Comparison of ENCODE assay signal across 8 cellular contexts in the genomic region with DNA sequence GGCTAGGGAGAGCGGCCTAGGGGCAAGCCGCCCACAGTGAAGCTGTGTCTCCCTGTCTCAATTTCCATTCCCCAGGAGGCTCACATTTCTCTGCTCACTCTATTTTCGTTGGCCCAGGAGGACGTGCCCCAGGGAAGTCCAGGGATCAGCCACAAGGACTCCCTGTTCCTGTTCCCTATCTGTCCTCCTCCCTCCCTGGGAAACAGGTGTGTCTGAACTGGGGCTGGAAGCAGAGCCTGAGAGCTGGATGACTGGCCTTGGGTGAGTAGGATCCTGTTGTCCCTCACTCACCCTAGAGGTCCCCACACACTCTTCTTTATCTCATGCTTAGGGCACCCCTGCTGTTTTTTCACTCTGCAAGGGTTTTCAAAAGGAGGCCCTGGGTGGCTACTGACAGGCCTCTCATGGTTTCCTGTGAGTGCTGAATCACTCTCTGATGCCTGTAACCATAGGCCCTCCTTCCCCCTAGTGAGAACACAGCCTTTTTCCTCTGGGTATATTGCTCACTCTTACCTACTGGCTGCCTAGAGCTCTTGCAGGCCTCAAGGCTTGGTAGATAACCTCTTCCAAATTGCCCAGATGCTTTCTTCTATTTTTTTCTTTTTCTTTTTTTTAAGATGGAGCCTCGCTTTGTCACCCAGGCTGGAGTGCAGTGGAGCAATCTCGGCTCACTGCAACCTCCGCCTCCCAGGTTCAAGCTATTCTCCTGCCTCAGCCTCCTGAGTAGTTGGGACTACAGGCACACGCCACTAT. TPM values are rescaled to one million over a fixed set of nuclear protein-coding genes. Genes with fewer than 3 reads are reported as not detected.
DNase-seq lines count a peak whose midpoint lies in the region; ATAC-seq, FAIRE-seq and TF ChIP-seq lines count a peak whose summit lies in the region.

No MANE protein-coding gene starts in this region.

- H3K27ac ChIP-seq in GM12878 (ENCODE audit: control insufficient read depth, insufficient read depth) (no peak overlapping the region), neuronal stem cell (replicated peaks; ENCODE audit: low read length) (peak overlapping the region; percentile 13)

- TF ChIP-seq EP300 in GM12878 (IDR thresholded peaks at IDR 0.05; ENCODE audit: borderline replicate concordance in 1 of 2, control insufficient read depth in 1 of 2, low read depth in 2 of 2, low read length in 2 of 2) = no peak

- no peak overlapping the region for H2BK15ac ChIP-seq in neuronal stem cell (ENCODE audit: low read length)

- peak overlapping the region; percentile 68 for H2BK5ac ChIP-seq in neuronal stem cell (ENCODE audit: low read length)

- FAIRE-seq in RCC 7860 (lab: Jason Lieb, UNC) = no peak
- FAIRE-seq in GM12878 (lab: Jason Lieb, UNC) = no peak
- FAIRE-seq in GM12892 (lab: Jason Lieb, UNC) = no peak

- H4K20me1 ChIP-seq in GM12878 (ENCODE audit: control insufficient read depth, insufficient read depth) = no peaks in the 10 kb centered on the region

- no peak overlapping the region for H3K4ac ChIP-seq in neuronal stem cell (ENCODE audit: low read length)

- no TSS peak for BruUV-seq in GM12878 (replicated peaks; lab: Mats Ljungman, UMichigan)

- H3K4me2 ChIP-seq in GM12878 (ENCODE audit: control insufficient read depth, insufficient read depth) (no peak overlapping the region), neuronal stem cell (ENCODE audit: insufficient read depth, low read length, poor library complexity, severe bottlenecking) (no peak overlapping the region)

- H2AFZ ChIP-seq in GM12878 (ENCODE audit: control insufficient read depth, low read depth, low read length) (peak overlapping the region; percentile 69), neuronal stem cell (ENCODE audit: low read length) (peak overlapping the region; percentile 91)

- RAD21 ChIA-PET in GM12878 (lab: Charles Lee; ENCODE audit: unreplicated experiment) = no interaction called here

- no peak overlapping the region for H3K4me3 ChIP-seq in GM12878
- no peak overlapping the region for H3K4me3 ChIP-seq in neuronal stem cell (ENCODE audit: low read length in 2 of 2)

- POLR2A ChIA-PET in GM12878 (lab: Charles Lee) = interaction anchor here (0.7 kb wide), 1 partner anchor 442 kb away, joined by 4 read pairs; no protein-coding TSS in a partner anchor

- no peak overlapping the region for H3K23ac ChIP-seq in neuronal stem cell (ENCODE audit: low read depth, low read length, poor library complexity)

- H3K9ac ChIP-seq in GM12878 (ENCODE audit: control insufficient read depth, insufficient read depth, low read length) (no peak overlapping the region), neuronal stem cell (ENCODE audit: low read depth, low read length, poor library complexity) (peak overlapping the region; percentile 72)

- 77% methylated on average over 8 of the region's 8 CpGs for WGBS in GM12878 (ENCODE audit: insufficient coverage, insufficient replicate concordance, low lambda C conversion rate, missing lambda C conversion rate)
- WGBS in neuronal stem cell (ENCODE audit: extremely low coverage in 2 of 2, insufficient read length in 2 of 2, insufficient replicate concordance in 1 of 2), 2 donors = no CpG with 5 or more reads among the region's 8 CpGs

- peak overlapping the region; percentile 10 for H2AK5ac ChIP-seq in neuronal stem cell (ENCODE audit: low read depth, low read length)

- H3K79me2 ChIP-seq in GM12878 (ENCODE audit: control insufficient read depth, insufficient read depth, low read length) = peaks cover 21% of the 10 kb centered on the region

- H3K4me1 ChIP-seq in GM12878 (ENCODE audit: control insufficient read depth, insufficient read depth, low read length) (peaks cover 8% of the 10 kb centered on the region; the same call in 1 of the 2 replicates), neuronal stem cell (ENCODE audit: control insufficient read depth in 2 of 2, insufficient read depth in 1 of 2, low read depth in 1 of 2, low read length in 2 of 2) (peaks cover 18 to 23% of the 10 kb centered on the region in 2 donors)

- TF ChIP-seq CTCF in GM12878 (IDR thresholded peaks at IDR 0.05 in 2 of 3, conservative IDR thresholded peaks at IDR 0.05 in 1 of 3; ENCODE audit: control insufficient read depth in 2 of 3, extremely low read depth in 1 of 3, insufficient read depth in 1 of 3, low read depth in 3 of 3, low read length in 3 of 3) = no peak

- H3K18ac ChIP-seq in neuronal stem cell (ENCODE audit: low read length) = peak overlapping the region; percentile 49

- intact Hi-C loops in GM12878 (cut with micrococcal nuclease; ENCODE audit: unreplicated experiment) = no loop called here

- H3K36me3 ChIP-seq in GM12878 (ENCODE audit: control insufficient read depth in 2 of 2, insufficient read depth in 2 of 2, low read length in 1 of 2) (no peaks in the 10 kb centered on the region), neuronal stem cell (replicated peaks in 1 of 2; ENCODE audit: control insufficient read depth in 2 of 2, insufficient read depth in 2 of 2, low read length in 2 of 2) (peaks cover 0 to 4% of the 10 kb centered on the region in 2 donors)

- no peak overlapping the region for H2BK120ac ChIP-seq in neuronal stem cell (ENCODE audit: low read depth, low read length)

- SMC1A ChIA-PET in GM12878 (lab: Charles Lee; ENCODE audit: uncharacterized antibody, unreplicated experiment) = interaction anchor here (0.6 kb wide), 1 partner anchor 1544 kb away, joined by 3 read pairs; no protein-coding TSS in a partner anchor

- in situ Hi-C loops in GM12878 (cut with MboI) = no loop called here

- H3K9me3 ChIP-seq in GM12878 (replicated peaks; ENCODE audit: control insufficient read depth, insufficient read depth, low read length) = no peaks in the 10 kb centered on the region
- H3K9me3 ChIP-seq in neuronal stem cell (replicated peaks in 1 of 2; ENCODE audit: control insufficient read depth in 2 of 2, insufficient read depth in 1 of 2, low read depth in 1 of 2, low read length in 2 of 2) = no peaks in the 10 kb centered on the region

- H2BK12ac ChIP-seq in neuronal stem cell (ENCODE audit: low read length) = no peak overlapping the region

- H3K14ac ChIP-seq in neuronal stem cell (ENCODE audit: low read length) = no peak overlapping the region

- TF ChIP-seq RAD21 in GM12878 (IDR thresholded peaks at IDR 0.05; ENCODE audit: insufficient read depth, low read depth, low read length) = no peak

- CTCF ChIA-PET in GM12878 (lab: Yijun Ruan, JAX) = interaction anchor here (0.8 to 1.7 kb wide), 6 partner anchors 17 to 840 kb away, joined by 3 to 6 read pairs (median 3); a partner anchor contains a TSS

- peaks cover 2% of the 10 kb centered on the region for H3K79me1 ChIP-seq in neuronal stem cell (ENCODE audit: low read depth, low read length)

- DNase-seq in GDM1 (lab: John Stamatoyannopoulos, UW) = peak; percentile 78
- DNase-seq in RCC 7860 (ENCODE audit: low spot score) = peak; percentile 61
- DNase-seq in GM12878 (ENCODE audit: low read depth, low spot score) = no peak
- no peak for DNase-seq in neuronal stem cell (ENCODE audit: low spot score)
- DNase-seq in GM12892 (ENCODE audit: insufficient read length) = no peak
- no peak for DNase-seq in NCI-H2227 treated with DMSO at 0.1 percent for 48 hours (lab: John Stamatoyannopoulos, UW)

- TF ChIP-seq POLR2A in GM12878 (IDR thresholded peaks at IDR 0.05; ENCODE audit: low read depth, low read length) = no peak
- TF ChIP-seq POLR2A in GM12892 (IDR thresholded peaks at IDR 0.05; ENCODE audit: low read depth, low read length) = no peak

- H3K27me3 ChIP-seq in GM12878 (replicated peaks in 1 of 2; ENCODE audit: control insufficient read depth in 2 of 2, insufficient read depth in 2 of 2, low read length in 1 of 2) = 0 out of 4 replicates have a peak, but pooled peaks cover 0 to 2% of the 10 kb centered on the region in 2 experiments
- no peaks in the 10 kb centered on the region for H3K27me3 ChIP-seq in neuronal stem cell (ENCODE audit: control insufficient read depth in 3 of 3, insufficient read depth in 3 of 3, low read depth in 1 of 3, low read length in 3 of 3)

- no peak overlapping the region for H4K8ac ChIP-seq in neuronal stem cell (ENCODE audit: low read depth, low read length)

- ATAC-seq in GM12878 = no peak
- no peak for ATAC-seq in GM21381 (IDR thresholded peaks at IDR 0.05; ENCODE audit: unreplicated experiment)
- ATAC-seq in GM18502 (IDR thresholded peaks at IDR 0.05; ENCODE audit: poor library complexity, unreplicated experiment) = no peak

- no peak overlapping the region for H4K91ac ChIP-seq in neuronal stem cell (ENCODE audit: low read depth, low read length, poor library complexity)

RNA-seq across cellular contexts. Expression of a gene that starts 3.3 kb away (rescaled TPM):
- 27.6 and 31.6 TPM in 2 replicates for total RNA-seq in GM12878 (2013; cell fraction: nucleolus; rRNA removed)
- total RNA-seq in GM12878 (2014; rRNA removed) = 51.5 and 55.0 TPM in 2 replicates
- 77.8 and 78.1 TPM in 2 replicates for total RNA-seq in GM12878 (2014; rRNA removed; fragmentation: Illumina TruSeq; extraction: Trizol)
- total RNA-seq in GM12878 (2021) = 39.6 and 41.8 TPM in 2 replicates
- 9.8 TPM for polyA plus RNA-seq in GM12878 (2011; ENCODE audit: low read depth)
- 34.5 and 47.6 TPM in 2 replicates for polyA plus RNA-seq in GM12878 (2011; rRNA removed)
- 15.4 and 18.0 TPM in 2 replicates for polyA plus RNA-seq in GM12878 (2011; cell fraction: cytosol; rRNA removed)
- polyA plus RNA-seq in GM12878 (2011; cell fraction: nucleus; rRNA removed) = 9.2 and 15.4 TPM in 2 replicates
- 19.1 and 19.2 TPM in 2 replicates for polyA plus RNA-seq in GM12878 (2012)
- 125 and 146 TPM in 2 replicates for polyA plus RNA-seq in GM12878 (2014; fragmentation: Illumina TruSeq; extraction: Trizol)
- 100 to 1,000 TPM in 1 of 2 experiments, 10 to 100 TPM in 1; 96.4 to 107 TPM for polyA plus RNA-seq in GM12878 (2014; fragmentation: Nextera tagmentation; extraction: Ambion mirVana)
- 54.9 and 57.2 TPM in 2 replicates for polyA plus RNA-seq in GM12878 (2014; rRNA removed)
- polyA plus RNA-seq in GM12878 (2016; fragmentation: Nextera tagmentation; extraction: Ambion mirVana) = 10 to 100 TPM; 62.7 to 65.7 TPM
- polyA minus RNA-seq in GM12878 (2011; rRNA and poly(A)+ RNA removed) = 8.6 and 11.3 TPM in 2 replicates
- polyA minus RNA-seq in GM12878 (2011; cell fraction: cytosol; rRNA and poly(A)+ RNA removed) = 7.9 and 9.7 TPM in 2 replicates
- polyA minus RNA-seq in GM12878 (2011; cell fraction: nucleus; rRNA and poly(A)+ RNA removed) = 7.7 and 12.4 TPM in 2 replicates
- 52.4 TPM for polyA plus RNA-seq in neuronal stem cell (2013, experiment 1 of 2)
- 53.8 TPM for polyA plus RNA-seq in neuronal stem cell (2013, experiment 2 of 2)
- polyA plus RNA-seq in GM12892 (2012; ENCODE audit: missing spikeins) = 44.4 TPM

RNA-seq across cellular contexts. Expression of a gene that starts 4.0 kb away (rescaled TPM):
- 9.3 and 14.1 TPM in 2 replicates for total RNA-seq in GM12878 (2013; cell fraction: nucleolus; rRNA removed)
- 8.1 and 8.9 TPM in 2 replicates for total RNA-seq in GM12878 (2014; rRNA removed)
- total RNA-seq in GM12878 (2014; rRNA removed; fragmentation: Illumina TruSeq; extraction: Trizol) = 4.2 and 5.2 TPM in 2 replicates
- 11.5 and 13.9 TPM in 2 replicates for total RNA-seq in GM12878 (2021)
- 4.2 TPM for polyA plus RNA-seq in GM12878 (2011; ENCODE audit: low read depth)
- polyA plus RNA-seq in GM12878 (2011; rRNA removed) = 0.53 and 1.3 TPM in 2 replicates
- 2.2 and 2.6 TPM in 2 replicates for polyA plus RNA-seq in GM12878 (2011; cell fraction: cytosol; rRNA removed)
- 3.2 and 3.6 TPM in 2 replicates for polyA plus RNA-seq in GM12878 (2011; cell fraction: nucleus; rRNA removed)
- polyA plus RNA-seq in GM12878 (2012) = 9.1 and 13.9 TPM in 2 replicates
- polyA plus RNA-seq in GM12878 (2014; fragmentation: Illumina TruSeq; extraction: Trizol) = 3.9 and 9.2 TPM in 2 replicates
- 1 to 10 TPM in 1 of 2 experiments, under 1 TPM in 1; 0.26 to 1.3 TPM for polyA plus RNA-seq in GM12878 (2014; fragmentation: Nextera tagmentation; extraction: Ambion mirVana)
- polyA plus RNA-seq in GM12878 (2014; rRNA removed) = 7.7 and 10.3 TPM in 2 replicates
- 10 to 100 TPM; 10.1 to 10.7 TPM for polyA plus RNA-seq in GM12878 (2016; fragmentation: Nextera tagmentation; extraction: Ambion mirVana)
- polyA minus RNA-seq in GM12878 (2011; rRNA and poly(A)+ RNA removed) = 1.8 and 4.2 TPM in 2 replicates
- polyA minus RNA-seq in GM12878 (2011; cell fraction: cytosol; rRNA and poly(A)+ RNA removed) = 2.3 and 6.5 TPM in 2 replicates
- polyA minus RNA-seq in GM12878 (2011; cell fraction: nucleus; rRNA and poly(A)+ RNA removed) = 2.7 and 3.2 TPM in 2 replicates
- polyA plus RNA-seq in neuronal stem cell (2013, experiment 1 of 2) = 26.5 TPM
- 25.9 TPM for polyA plus RNA-seq in neuronal stem cell (2013, experiment 2 of 2)
- 9.3 TPM for polyA plus RNA-seq in GM12892 (2012; ENCODE audit: missing spikeins)

RNA-seq across cellular contexts. Expression of a gene that starts 19.4 kb away (rescaled TPM):
- 53.4 and 56.6 TPM in 2 replicates for total RNA-seq in GM12878 (2013; cell fraction: nucleolus; rRNA removed)
- total RNA-seq in GM12878 (2014; rRNA removed) (83.7 and 106 TPM in 2 replicates), GM12878 (2014; rRNA removed; fragmentation: Illumina TruSeq; extraction: Trizol) (164 and 165 TPM in 2 replicates), GM12878 (2021) (72.3 and 78.9 TPM in 2 replicates)
- polyA plus RNA-seq in GM12878 (2011; ENCODE audit: low read depth) = 62.9 TPM
- polyA plus RNA-seq in GM12878 (2011; rRNA removed) (76.5 and 110 TPM in 2 replicates), GM12878 (2014; fragmentation: Illumina TruSeq; extraction: Trizol) (170 and 185 TPM in 2 replicates), GM12878 (2014; fragmentation: Nextera tagmentation; extraction: Ambion mirVana) (100 to 1,000 TPM in 1 of 2 experiments, 10 to 100 TPM in 1; 86.0 to 133 TPM), GM12878 (2014; rRNA removed) (74.4 and 98.3 TPM in 2 replicates), GM12878 (2016; fragmentation: Nextera tagmentation; extraction: Ambion mirVana) (100 to 1,000 TPM; 154 to 155 TPM)
- polyA plus RNA-seq in GM12878 (2011; cell fraction: cytosol; rRNA removed) = 39.0 TPM in 2 replicates
- 40.8 and 53.3 TPM in 2 replicates for polyA plus RNA-seq in GM12878 (2011; cell fraction: nucleus; rRNA removed)
- 48.6 and 66.5 TPM in 2 replicates for polyA plus RNA-seq in GM12878 (2012)
- 42.9 and 53.5 TPM in 2 replicates for polyA minus RNA-seq in GM12878 (2011; rRNA and poly(A)+ RNA removed)
- 31.5 and 45.2 TPM in 2 replicates for polyA minus RNA-seq in GM12878 (2011; cell fraction: cytosol; rRNA and poly(A)+ RNA removed)
- 14.7 and 25.3 TPM in 2 replicates for polyA minus RNA-seq in GM12878 (2011; cell fraction: nucleus; rRNA and poly(A)+ RNA removed)
- polyA plus RNA-seq in neuronal stem cell (2013, experiment 1 of 2) = 53.3 TPM
- 50.9 TPM for polyA plus RNA-seq in neuronal stem cell (2013, experiment 2 of 2)
- 78.0 TPM for polyA plus RNA-seq in GM12892 (2012; ENCODE audit: missing spikeins)

RNA-seq across cellular contexts. Expression of a gene that starts 37.3 kb away (rescaled TPM):
- total RNA-seq in GM12878 (2013; cell fraction: nucleolus; rRNA removed) = 0.40 TPM in 1 of 2 replicates, not detected in the other
- total RNA-seq in GM12878 (2014; rRNA removed) = 0.23 and 0.38 TPM in 2 replicates
- total RNA-seq in GM12878 (2014; rRNA removed; fragmentation: Illumina TruSeq; extraction: Trizol) = 0.09 and 0.14 TPM in 2 replicates
- 0.38 and 0.53 TPM in 2 replicates for total RNA-seq in GM12878 (2021)
- not detected for polyA plus RNA-seq in GM12878 (2011; ENCODE audit: low read depth)
- 0.10 TPM in 1 of 2 replicates, not detected in the other for polyA plus RNA-seq in GM12878 (2011; rRNA removed)
- polyA plus RNA-seq in GM12878 (2011; cell fraction: cytosol; rRNA removed) = 0.13 TPM in 2 replicates
- 0.34 and 0.53 TPM in 2 replicates for polyA plus RNA-seq in GM12878 (2011; cell fraction: nucleus; rRNA removed)
- polyA plus RNA-seq in GM12878 (2012) = 0.06 and 0.07 TPM in 2 replicates
- polyA plus RNA-seq in GM12878 (2014; fragmentation: Illumina TruSeq; extraction: Trizol) = 0.09 and 0.13 TPM in 2 replicates
- polyA plus RNA-seq in GM12878 (2014; fragmentation: Nextera tagmentation; extraction: Ambion mirVana) = under 1 TPM in 1 of 2 experiments, not detected in 1; 0.04 TPM
- polyA plus RNA-seq in GM12878 (2014; rRNA removed) = 0.15 and 0.53 TPM in 2 replicates
- polyA plus RNA-seq in GM12878 (2016; fragmentation: Nextera tagmentation; extraction: Ambion mirVana) = not detected
- not detected in 2 replicates for polyA minus RNA-seq in GM12878 (2011; rRNA and poly(A)+ RNA removed)
- polyA minus RNA-seq in GM12878 (2011; cell fraction: cytosol; rRNA and poly(A)+ RNA removed) = 0.42 TPM in 1 of 2 replicates, not detected in the other
- 0.24 and 0.38 TPM in 2 replicates for polyA minus RNA-seq in GM12878 (2011; cell fraction: nucleus; rRNA and poly(A)+ RNA removed)
- polyA plus RNA-seq in neuronal stem cell (2013, experiment 1 of 2) = 34.6 TPM
- 34.4 TPM for polyA plus RNA-seq in neuronal stem cell (2013, experiment 2 of 2)
- 0.19 TPM for polyA plus RNA-seq in GM12892 (2012; ENCODE audit: missing spikeins)

Comparison
In these comparisons a context has a peak if more than half of its experiments do, and no peak if none do; other contexts are left out.
1. DNase-seq: peak in GDM1 (single experiment) and RCC 7860 (single experiment); none in GM12878 (single experiment), neuronal stem cell (single experiment), GM12892 (single experiment) and NCI-H2227 treated with DMSO at 0.1 percent for 48 hours (single experiment).